Comparison of ENCODE assay signal across 12 cellular contexts in the genomic region with DNA sequence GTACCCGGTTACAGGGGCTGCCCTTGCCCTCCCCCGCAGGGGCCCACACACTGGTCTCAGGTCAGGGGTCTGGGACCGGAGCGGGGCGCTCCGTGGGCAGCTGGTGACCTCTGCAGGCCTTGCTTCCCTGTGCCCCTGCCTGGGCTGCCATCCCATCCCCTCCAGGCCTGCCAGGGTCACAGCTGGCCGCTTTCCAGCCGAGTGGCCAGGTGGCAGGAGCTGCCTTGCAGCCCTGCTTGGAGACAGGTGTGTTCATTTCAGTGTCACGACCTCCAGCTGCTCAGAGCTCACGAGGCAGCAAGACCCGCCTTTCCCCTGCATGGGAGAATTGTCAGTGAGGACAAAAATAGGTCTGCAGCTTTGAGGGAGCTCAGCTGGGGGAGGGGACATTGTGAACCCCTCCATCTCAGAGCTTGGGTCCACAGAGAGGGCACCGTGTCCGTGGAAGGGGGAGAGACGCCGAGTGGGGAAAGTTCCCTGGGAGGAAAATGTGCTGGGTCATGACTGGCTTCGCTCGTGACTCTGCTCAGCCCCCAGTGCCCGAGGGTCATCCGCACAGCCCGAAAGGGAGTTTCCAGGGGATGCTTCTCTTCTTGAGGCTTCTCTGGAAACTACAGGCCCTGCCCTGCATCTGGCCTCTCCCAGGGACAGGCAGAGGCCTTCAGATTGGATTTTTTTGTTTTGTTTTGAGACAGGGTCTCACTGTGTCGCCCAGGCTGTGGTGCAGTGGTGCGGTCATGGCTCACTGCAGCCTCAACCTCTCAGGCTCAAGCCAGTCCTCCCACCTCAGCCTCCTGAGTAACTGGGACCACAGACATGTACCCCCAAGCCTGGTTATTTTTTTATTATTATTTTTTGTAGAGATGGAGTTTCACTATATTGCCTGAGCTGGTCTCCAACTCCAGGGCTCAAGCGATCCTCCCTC. TPM values are rescaled to one million over a fixed set of nuclear protein-coding genes. Genes with fewer than 3 reads are reported as not detected.
A peak's percentile ranks its signal among the peaks of the same experiment; 100 is the strongest.
DNase-seq lines count a peak whose midpoint lies in the region; ATAC-seq and TF ChIP-seq lines count a peak whose summit lies in the region.
"Had no signal": no experiment of that assay in that cellular context is flagged by ENCODE, and none has a peak within 500 bp of the region (broad histone marks: within the 10 kb centered on the region; RNA-seq: fewer than 3 reads in every experiment).

No MANE protein-coding gene starts in this region.

- H3K36me3 ChIP-seq in left ventricle myocardium inferior = no peaks in the 10 kb centered on the region
- H3K36me3 ChIP-seq in mesenchymal stem cell (ENCODE audit: control insufficient read depth in 1 of 2, insufficient read depth in 2 of 2, low read depth in 1 of 2, low read length in 2 of 2) = peaks cover 0 to 15% of the 10 kb centered on the region in 2 experiments
- H3K36me3 ChIP-seq in vagina = no peaks in the 10 kb centered on the region

- TF ChIP-seq POLR2A in vagina (IDR thresholded peaks at IDR 0.05) = no peak

- DNase-seq in left ventricle myocardium superior = peak; percentile 39
- DNase-seq in left ventricle myocardium inferior = no peak
- peak; percentile 68 for DNase-seq in NCI-H774 (lab: John Stamatoyannopoulos, UW)
- peak; percentile 62 for DNase-seq in mesenchymal stem cell
- no peak for DNase-seq in vagina (ENCODE audit: extremely low spot score in 2 of 2)
- DNase-seq in posterior cingulate gyrus = no peak
- no peak for DNase-seq in NCI-H1436 (lab: John Stamatoyannopoulos, UW)
- DNase-seq: cortex of kidney, Karpas-422 had no signal

- peak overlapping the region in 1 of 2 experiments; percentile 40 for H3K23ac ChIP-seq in mesenchymal stem cell (ENCODE audit: low read length in 2 of 2)

- peak overlapping the region; percentile 31 for H2BK15ac ChIP-seq in mesenchymal stem cell (ENCODE audit: low read depth, poor library complexity, severe bottlenecking)

- H3K79me1 ChIP-seq in mesenchymal stem cell (replicated peaks; ENCODE audit: low read length, poor library complexity, severe bottlenecking) = peaks cover 53% of the 10 kb centered on the region

- H2BK12ac ChIP-seq in mesenchymal stem cell (ENCODE audit: low read length in 2 of 2) = peak overlapping the region in 1 of 2 experiments; percentile 23

- H3K4me2 ChIP-seq in mesenchymal stem cell (ENCODE audit: low read length, poor library complexity, severe bottlenecking) = no peak overlapping the region
- H3K4me2 ChIP-seq: PC-9 had no signal

- H3K18ac ChIP-seq in mesenchymal stem cell (ENCODE audit: low read depth in 1 of 2, low read length in 2 of 2) = peak overlapping the region; percentile 32 to 38

- TF ChIP-seq CTCF in left ventricle myocardium inferior (IDR thresholded peaks at IDR 0.05; ENCODE audit: borderline replicate concordance) (no peak), vagina (IDR thresholded peaks at IDR 0.05) (no peak)

- H4K8ac ChIP-seq in mesenchymal stem cell (ENCODE audit: low read length) = peak overlapping the region; percentile 27

- H3K9ac ChIP-seq in mesenchymal stem cell (ENCODE audit: low read length) = no peak overlapping the region

- no peaks in the 10 kb centered on the region for H3K27me3 ChIP-seq in left ventricle myocardium inferior (ENCODE audit: low read depth)
- no peaks in the 10 kb centered on the region for H3K27me3 ChIP-seq in mesenchymal stem cell (ENCODE audit: control insufficient read depth in 1 of 2, insufficient read depth in 1 of 2, low read length in 2 of 2)
- no peaks in the 10 kb centered on the region for H3K27me3 ChIP-seq in vagina

- H3K9me3 ChIP-seq in left ventricle myocardium inferior (replicated peaks) (no peaks in the 10 kb centered on the region), mesenchymal stem cell (ENCODE audit: control insufficient read depth, low read length) (no peaks in the 10 kb centered on the region), vagina (no peaks in the 10 kb centered on the region)

- no peak overlapping the region for H3K4me3 ChIP-seq in left ventricle myocardium inferior
- H3K4me3 ChIP-seq in mesenchymal stem cell (ENCODE audit: insufficient read depth in 1 of 2, low read depth in 1 of 2, low read length in 2 of 2) = no peak overlapping the region
- H3K4me3 ChIP-seq in vagina = no peak overlapping the region
- H3K4me3 ChIP-seq: PC-9 had no signal

- no peak overlapping the region for H3K14ac ChIP-seq in mesenchymal stem cell (ENCODE audit: low read length in 2 of 2)

- H3K27ac ChIP-seq in left ventricle myocardium inferior (replicated peaks) = no peak overlapping the region
- H3K27ac ChIP-seq in mesenchymal stem cell (ENCODE audit: low read length, poor library complexity, severe bottlenecking) = no peak overlapping the region
- H3K27ac ChIP-seq in vagina = peak overlapping the region; percentile 48
- H3K27ac ChIP-seq: PC-9, VCaP had no signal

- WGBS in mesenchymal stem cell = 74% methylated on average over 21 of the region's 23 CpGs

- ATAC-seq in left ventricle myocardium superior (peak; percentile 35), HG03432 (IDR thresholded peaks at IDR 0.05; ENCODE audit: unreplicated experiment) (no peak)

- no peak overlapping the region for H2BK5ac ChIP-seq in mesenchymal stem cell (ENCODE audit: low read depth, low read length, poor library complexity, severe bottlenecking)

- H3K4me1 ChIP-seq in left ventricle myocardium inferior (peaks cover 44% of the 10 kb centered on the region), mesenchymal stem cell (ENCODE audit: control insufficient read depth, insufficient read depth, low read depth, low read length) (peaks cover 48% of the 10 kb centered on the region), vagina (peaks cover 68% of the 10 kb centered on the region)

- no peak overlapping the region for H2AFZ ChIP-seq in mesenchymal stem cell (ENCODE audit: low read depth, low read length)
- H2AFZ ChIP-seq: PC-9 had no signal

- H3K4ac ChIP-seq in mesenchymal stem cell (ENCODE audit: low read depth in 1 of 2, low read length in 2 of 2) = no peak overlapping the region

- H2BK120ac ChIP-seq in mesenchymal stem cell (ENCODE audit: low read depth, low read length) = no peak overlapping the region

- H2AK5ac ChIP-seq in mesenchymal stem cell (ENCODE audit: low read length, severe bottlenecking) = no peak overlapping the region

- no peak overlapping the region for H4K91ac ChIP-seq in mesenchymal stem cell (ENCODE audit: low read length)

- intact Hi-C loops in left ventricle myocardium superior (cut with micrococcal nuclease) = loop anchor here (10.0 kb wide), 2 partner anchors 48 to 178 kb away; no protein-coding TSS in a partner anchor
- intact Hi-C loops in left ventricle myocardium inferior (cut with micrococcal nuclease) = no loop called here
- intact Hi-C loops in vagina (cut with DNase I) = no loop called here
- intact Hi-C loops in posterior cingulate gyrus (cut with DNase I) = no loop called here

RNA-seq across cellular contexts. Expression of a gene that starts 10.0 kb away (rescaled TPM):
- total RNA-seq in left ventricle myocardium superior (40.4 TPM), left ventricle myocardium inferior (34.2 TPM), vagina (80.8 TPM)
- 39.2 TPM for polyA plus RNA-seq in mesenchymal stem cell (2013, experiment 1 of 2)
- 38.5 TPM for polyA plus RNA-seq in mesenchymal stem cell (2013, experiment 2 of 2)

Comparison
In these comparisons a context has a peak if more than half of its experiments do, and no peak if none do; other contexts are left out.
1. DNase-seq: peak in left ventricle myocardium superior (single experiment), NCI-H774 (single experiment) and mesenchymal stem cell (single experiment); none in left ventricle myocardium inferior (single experiment), vagina (0 of 2), posterior cingulate gyrus (0 of 10) and NCI-H1436 (single experiment).